In genomic region chr5:172833691-172834569, GRCh38 we compare ENCODE assay signal across 8 cellular contexts. TPM values are rescaled to one million over a fixed set of nuclear protein-coding genes. Genes with fewer than 3 reads are reported as not detected.
DNase-seq lines count a peak whose midpoint lies in the region; ATAC-seq and TF ChIP-seq lines count a peak whose summit lies in the region.

TSS of gene ERGIC1 (plus strand) at chr5:172834251. CDS start at chr5:172834414, 163 bp downstream.

- peak within 1 kb of the TSS; percentile 70 for H3K27ac ChIP-seq in OCI-LY3 (ENCODE audit: low read length)

- H3K9ac ChIP-seq in OCI-LY3 (ENCODE audit: low read length) = peak within 1 kb of the TSS; percentile 92

- peak within 1 kb of the TSS; percentile 99 for H3K4me2 ChIP-seq in OCI-LY3 (ENCODE audit: low read length)

- peak within 1 kb of the TSS; percentile 99 for H3K4me3 ChIP-seq in OCI-LY3 (ENCODE audit: low read length)
- peak within 1 kb of the TSS; percentile 84 for H3K4me3 ChIP-seq in epithelial cell of proximal tubule (ENCODE audit: low read depth, low read length)
- H3K4me3 ChIP-seq in mononuclear cell (ENCODE audit: low read length) = peak within 1 kb of the TSS; percentile 58

- peak within 1 kb of the TSS; percentile 71; the same call in 1 of the 2 replicates for H2AFZ ChIP-seq in OCI-LY3 (ENCODE audit: low read depth, low read length)

- no peaks in the 10 kb centered on the region for H3K27me3 ChIP-seq in OCI-LY3 (ENCODE audit: low read depth, low read length)
- no peaks in the 10 kb centered on the region for H3K27me3 ChIP-seq in mononuclear cell (ENCODE audit: insufficient read depth, low read length)

- peaks cover 36% of the 10 kb centered on the region for H3K79me2 ChIP-seq in OCI-LY3 (ENCODE audit: low read length)

- H3K9me3 ChIP-seq in OCI-LY3 (ENCODE audit: insufficient read depth, low read length) = no peaks in the 10 kb centered on the region
- no peaks in the 10 kb centered on the region for H3K9me3 ChIP-seq in mononuclear cell (ENCODE audit: low read depth, low read length)

- H4K20me1 ChIP-seq in OCI-LY3 (ENCODE audit: insufficient read depth, low read length) = peaks cover 10% of the 10 kb centered on the region; the same call in 1 of the 2 replicates

- peak; percentile 88 for DNase-seq in CD1c-positive myeloid dendritic cell (ENCODE audit: extremely low spot score)
- peak; percentile 73 for DNase-seq in activated T-cell treated with anti-CD3 and anti-CD28 coated beads for 48 hours (ENCODE audit: low read depth)
- no peak for DNase-seq in epithelial cell of proximal tubule (ENCODE audit: low read depth)
- DNase-seq in stimulated activated CD8-positive, alpha-beta memory T cell treated with anti-CD3 and anti-CD28 coated beads, Interleukin-4, amount 100 ng/mL, for 48 hours = peak; percentile 86

- H3K36me3 ChIP-seq in OCI-LY3 (replicated peaks; ENCODE audit: low read depth, low read length) = peaks cover 3% of the 10 kb centered on the region

- TF ChIP-seq CTCF in OCI-LY3 (IDR thresholded peaks at IDR 0.05; ENCODE audit: low read depth, low read length) = 0 out of 2 replicates have a peak, but pooled peaks have one; percentile 4
- TF ChIP-seq CTCF in epithelial cell of proximal tubule (conservative IDR thresholded peaks at IDR 0.05; ENCODE audit: low read depth, low read length) = no peak

- peak; percentile 79 for ATAC-seq in GM19324 (IDR thresholded peaks at IDR 0.05; ENCODE audit: low FRiP score, unreplicated experiment)
- peak; percentile 61 for ATAC-seq in HG03439 (IDR thresholded peaks at IDR 0.05; ENCODE audit: unreplicated experiment)

- H3K4me1 ChIP-seq in OCI-LY3 (ENCODE audit: low read length) = peaks cover 33% of the 10 kb centered on the region
- peaks cover 62% of the 10 kb centered on the region for H3K4me1 ChIP-seq in mononuclear cell (ENCODE audit: insufficient read depth, low read length)

RNA-seq across cellular contexts. Expression of gene ERGIC1, which starts in this region (rescaled TPM):
- total RNA-seq in epithelial cell of proximal tubule (99.1 and 155 TPM in 2 replicates), mononuclear cell (63.6 TPM)
